27 cellular contexts compared by ENCODE assay signal in the genomic region with DNA sequence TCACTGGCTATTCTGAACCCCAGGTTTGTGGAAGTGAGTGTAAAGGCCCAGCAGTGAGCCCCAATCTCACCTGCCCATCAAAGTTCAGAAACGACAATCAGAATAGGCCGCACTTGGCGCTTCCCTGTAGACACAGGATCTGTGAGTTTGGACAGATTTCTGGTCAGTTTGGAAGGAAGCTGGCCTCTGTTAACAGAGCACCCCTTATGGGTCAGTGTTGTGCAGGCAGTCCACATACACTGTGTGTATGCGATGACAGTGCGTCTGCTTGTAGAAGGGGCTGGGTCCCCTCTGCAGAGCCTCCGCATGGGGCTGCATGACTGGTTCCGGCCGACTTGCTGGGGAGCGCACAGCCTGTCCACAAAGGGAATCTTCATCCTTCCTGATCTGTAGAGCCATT. TPM values are rescaled to one million over a fixed set of nuclear protein-coding genes. Genes with fewer than 3 reads are reported as not detected.
DNase-seq lines count a peak whose midpoint lies in the region; ATAC-seq, FAIRE-seq and TF ChIP-seq lines count a peak whose summit lies in the region.
"Had no signal": no experiment of that assay in that cellular context is flagged by ENCODE, and none has a peak within 500 bp of the region (broad histone marks: within the 10 kb centered on the region; RNA-seq: fewer than 3 reads in every experiment).

No MANE protein-coding gene starts in this region.

- intact Hi-C loops in HepG2 (cut with micrococcal nuclease; ENCODE audit: unreplicated experiment) = no loop called here
- intact Hi-C loops in right lobe of liver (cut with DNase I) = no loop called here
- intact Hi-C loops in left lung (cut with DNase I) = no loop called here

- peaks cover 73% of the 10 kb centered on the region for H3K4me1 ChIP-seq in HepG2 (ENCODE audit: insufficient read depth, low read length)
- H3K4me1 ChIP-seq in right lobe of liver = peaks cover 0 to 53% (median 26%) of the 10 kb centered on the region in 4 donors
- peaks cover 7% of the 10 kb centered on the region for H3K4me1 ChIP-seq in mesenchymal stem cell (ENCODE audit: control insufficient read depth, insufficient read depth, low read depth, low read length)
- peaks cover 0 to 7% of the 10 kb centered on the region in 2 experiments for H3K4me1 ChIP-seq in trophoblast cell (ENCODE audit: control insufficient read depth in 1 of 2, insufficient read depth in 2 of 2, low read length in 2 of 2)
- peaks cover 3 to 19% of the 10 kb centered on the region in 2 donors for H3K4me1 ChIP-seq in left lung
- H3K4me1 ChIP-seq: BE2C had no signal

- no peak overlapping the region for H3K4me3 ChIP-seq in HepG2 (replicated peaks in 1 of 3; ENCODE audit: insufficient read depth in 1 of 3, low read depth in 2 of 3, low read length in 3 of 3)
- H3K4me3 ChIP-seq in right lobe of liver = no peak overlapping the region
- H3K4me3 ChIP-seq in mesenchymal stem cell (ENCODE audit: insufficient read depth in 1 of 2, low read depth in 1 of 2, low read length in 2 of 2) = no peak overlapping the region
- H3K4me3 ChIP-seq in trophoblast cell (ENCODE audit: low read depth, low read length) = no peak overlapping the region
- no peak overlapping the region for H3K4me3 ChIP-seq in left lung
- H3K4me3 ChIP-seq: BLaER1, GM12878 had no signal

- TF ChIP-seq POLR2A in HepG2 (IDR thresholded peaks at IDR 0.05; ENCODE audit: insufficient read depth in 1 of 2, low read depth in 2 of 2, low read length in 2 of 2) = no peak
- no peak for TF ChIP-seq POLR2A in right lobe of liver (IDR thresholded peaks at IDR 0.05)

- ATAC-seq in HepG2 (no peak), right lobe of liver (no peak), left lung (no peak), HG03025 (IDR thresholded peaks at IDR 0.05; ENCODE audit: low FRiP score, unreplicated experiment) (no peak)
- ATAC-seq: GM12878 had no signal

- no TSS peak for BruUV-seq in HepG2 (replicated peaks; lab: Mats Ljungman, UMichigan)

- peaks cover 8% of the 10 kb centered on the region for H3K79me1 ChIP-seq in mesenchymal stem cell (replicated peaks; ENCODE audit: low read length, poor library complexity, severe bottlenecking)
- peaks cover 2% of the 10 kb centered on the region for H3K79me1 ChIP-seq in trophoblast cell (ENCODE audit: low read length)

- CTCF ChIA-PET in HepG2 (lab: Yijun Ruan, JAX; ENCODE audit: low intra/inter-chr PET ratio, low total read pairs) = no interaction called here

- H3K9ac ChIP-seq in HepG2 (ENCODE audit: insufficient read depth, low read depth, low read length) (no peak overlapping the region), mesenchymal stem cell (ENCODE audit: low read length) (no peak overlapping the region), trophoblast cell (ENCODE audit: low read length) (no peak overlapping the region)
- H3K9ac ChIP-seq: BLaER1 had no signal

- POLR2A ChIA-PET in HepG2 (lab: Yijun Ruan, JAX) = interaction anchor here (1.8 to 3.8 kb wide), 2 partner anchors 8 to 25 kb away, joined by 11 to 35 read pairs; no protein-coding TSS in a partner anchor

- H4K20me1 ChIP-seq in HepG2 (ENCODE audit: insufficient read depth, low read length) = no peaks in the 10 kb centered on the region; the same call in 1 of the 2 replicates

- no peak overlapping the region for H3K18ac ChIP-seq in mesenchymal stem cell (ENCODE audit: low read depth in 1 of 2, low read length in 2 of 2)
- H3K18ac ChIP-seq in trophoblast cell (ENCODE audit: low read length) = no peak overlapping the region

- H4K8ac ChIP-seq in mesenchymal stem cell (ENCODE audit: low read length) (no peak overlapping the region), trophoblast cell (ENCODE audit: low read depth, low read length) (peak overlapping the region; percentile 7)

- no peaks in the 10 kb centered on the region for H3K36me3 ChIP-seq in HepG2 (replicated peaks in 1 of 2; ENCODE audit: control insufficient read depth in 1 of 2, insufficient read depth in 2 of 2, low read length in 2 of 2)
- no peaks in the 10 kb centered on the region for H3K36me3 ChIP-seq in right lobe of liver
- no peaks in the 10 kb centered on the region for H3K36me3 ChIP-seq in mesenchymal stem cell (ENCODE audit: control insufficient read depth in 1 of 2, insufficient read depth in 2 of 2, low read depth in 1 of 2, low read length in 2 of 2)
- no peaks in the 10 kb centered on the region for H3K36me3 ChIP-seq in trophoblast cell (ENCODE audit: control insufficient read depth in 1 of 2, insufficient read depth in 2 of 2, low read length in 2 of 2)
- no peaks in the 10 kb centered on the region for H3K36me3 ChIP-seq in left lung
- H3K36me3 ChIP-seq: BE2C, BLaER1 had no signal

- no peak overlapping the region for H2BK120ac ChIP-seq in mesenchymal stem cell (ENCODE audit: low read depth, low read length)
- H2BK120ac ChIP-seq in trophoblast cell (ENCODE audit: insufficient read depth, low read length, poor library complexity) = no peak overlapping the region

- H4K12ac ChIP-seq in trophoblast cell (ENCODE audit: low read depth, low read length) = no peak overlapping the region

- H3K27me3 ChIP-seq in HepG2 (ENCODE audit: control insufficient read depth in 1 of 2, insufficient read depth in 2 of 2, low read length in 2 of 2) (no peaks in the 10 kb centered on the region; a peak in 1 of 5 replicates), right lobe of liver (no peaks in the 10 kb centered on the region), mesenchymal stem cell (ENCODE audit: control insufficient read depth in 1 of 2, insufficient read depth in 1 of 2, low read length in 2 of 2) (peaks cover 5 to 9% of the 10 kb centered on the region in 2 experiments), trophoblast cell (ENCODE audit: insufficient read depth, low read length) (no peaks in the 10 kb centered on the region), left lung (no peaks in the 10 kb centered on the region)
- H3K27me3 ChIP-seq: BE2C had no signal

- in situ Hi-C loops in HepG2 (cut with HindIII; ENCODE audit: extremely low pct_ligation_motif_present, low pct_unique_long_range_greater_than_20kb) = no loop called here

- no peak for TF ChIP-seq RAD21 in HepG2 (CRISPR knock-in tag; IDR thresholded peaks at IDR 0.05)

- H3K27ac ChIP-seq in HepG2 (ENCODE audit: extremely low read length, insufficient read depth, low read length) (peak overlapping the region; percentile 93), right lobe of liver (peak overlapping the region in 1 of 3 donors; percentile 87), mesenchymal stem cell (ENCODE audit: low read length, poor library complexity, severe bottlenecking) (no peak overlapping the region), trophoblast cell (ENCODE audit: low read depth, low read length) (no peak overlapping the region), left lung (no peak overlapping the region)
- H3K27ac ChIP-seq: BLaER1 had no signal

- H3K23ac ChIP-seq in mesenchymal stem cell (ENCODE audit: low read length in 2 of 2) (no peak overlapping the region), trophoblast cell (ENCODE audit: low read length) (no peak overlapping the region)

- H3K79me2 ChIP-seq in HepG2 (ENCODE audit: insufficient read depth, low read length) = peaks cover 21% of the 10 kb centered on the region
- no peaks in the 10 kb centered on the region for H3K79me2 ChIP-seq in trophoblast cell (ENCODE audit: control insufficient read depth, insufficient read depth, low read length, poor library complexity)

- H3K9me3 ChIP-seq in HepG2 (ENCODE audit: low read length) (no peaks in the 10 kb centered on the region), right lobe of liver (no peaks in the 10 kb centered on the region), mesenchymal stem cell (ENCODE audit: control insufficient read depth, low read length) (no peaks in the 10 kb centered on the region), trophoblast cell (ENCODE audit: insufficient read depth, low read depth, low read length) (no peaks in the 10 kb centered on the region), left lung (no peaks in the 10 kb centered on the region)
- H3K9me3 ChIP-seq: BE2C, BLaER1 had no signal

- no peak overlapping the region for H2BK15ac ChIP-seq in mesenchymal stem cell (ENCODE audit: low read depth, poor library complexity, severe bottlenecking)

- H3K14ac ChIP-seq in mesenchymal stem cell (ENCODE audit: low read length in 2 of 2) (no peak overlapping the region), trophoblast cell (ENCODE audit: low read length) (no peak overlapping the region)

- H3K4ac ChIP-seq in mesenchymal stem cell (ENCODE audit: low read depth in 1 of 2, low read length in 2 of 2) (no peak overlapping the region), trophoblast cell (ENCODE audit: low read depth, low read length) (no peak overlapping the region)

- H2AFZ ChIP-seq in HepG2 (ENCODE audit: low read length) (no peak overlapping the region), mesenchymal stem cell (ENCODE audit: low read depth, low read length) (peak overlapping the region; percentile 21), trophoblast cell (ENCODE audit: insufficient read depth, low read length, poor library complexity) (no peak overlapping the region)

- TF ChIP-seq EP300 in HepG2 (IDR thresholded peaks at IDR 0.05; ENCODE audit: low read depth in 2 of 2, low read length in 2 of 2) (no peak), HepG2 (CRISPR knock-in tag; IDR thresholded peaks at IDR 0.05; ENCODE audit: borderline replicate concordance) (0 out of 2 replicates have a peak, but pooled peaks have one; percentile 35)

- FAIRE-seq in HepG2 (lab: Jason Lieb, UNC) = no peak
- FAIRE-seq: A204.1, GM12878, GM12892, GM18507 had no signal

- H2BK5ac ChIP-seq in mesenchymal stem cell (ENCODE audit: low read depth, low read length, poor library complexity, severe bottlenecking) (no peak overlapping the region), trophoblast cell (ENCODE audit: low read depth, low read length, poor library complexity) (no peak overlapping the region)

- WGBS in HepG2 (ENCODE audit: low lambda C conversion rate) = 89% methylated on average over 9 of the region's 9 CpGs
- 92% methylated on average over 3 of the region's 9 CpGs for WGBS in right lobe of liver (ENCODE audit: insufficient coverage, low coverage, low lambda C conversion rate, missing lambda C conversion rate)
- 93% methylated on average over 9 of the region's 9 CpGs for WGBS in mesenchymal stem cell
- WGBS in trophoblast cell (ENCODE audit: extremely low coverage, insufficient coverage, insufficient read length) = no CpG with 5 or more reads among the region's 9 CpGs

- H3K4me2 ChIP-seq in HepG2 (ENCODE audit: low read depth, low read length) (peak overlapping the region; percentile 13; the same call in 1 of the 2 replicates), mesenchymal stem cell (ENCODE audit: low read length, poor library complexity, severe bottlenecking) (no peak overlapping the region), trophoblast cell (ENCODE audit: low read length) (no peak overlapping the region)
- H3K4me2 ChIP-seq: BLaER1 had no signal

- H4K91ac ChIP-seq in mesenchymal stem cell (ENCODE audit: low read length) (no peak overlapping the region), trophoblast cell (ENCODE audit: low read depth, low read length) (no peak overlapping the region)

- TF ChIP-seq CTCF in HepG2 (CRISPR knock-in tag; IDR thresholded peaks at IDR 0.05) (no peak), right lobe of liver (IDR thresholded peaks at IDR 0.05) (no peak), left lung (IDR thresholded peaks at IDR 0.05) (no peak)

- H2BK12ac ChIP-seq in mesenchymal stem cell (ENCODE audit: low read length in 2 of 2) = no peak overlapping the region
- no peak overlapping the region for H2BK12ac ChIP-seq in trophoblast cell (ENCODE audit: low read length)

- no peak for DNase-seq in HepG2 (ENCODE audit: low spot score)
- no peak for DNase-seq in right lobe of liver
- DNase-seq in mesenchymal stem cell = no peak
- DNase-seq in trophoblast cell = no peak
- DNase-seq in NCI-H524 treated with DMSO at 0.1 percent for 48 hours (lab: John Stamatoyannopoulos, UW) = no peak
- DNase-seq in left lung = no peak
- DNase-seq: 8988T; ACHN; BE2C; C1 segment of cervical spinal cord; CD4-positive, alpha-beta memory T cell; CD4-positive, CD25-positive, alpha-beta regulatory T cell; CD8-positive, alpha-beta memory T cell; COR-L47; DMS 273 treated with DMSO at 0.1 percent for 48 hours; DMS153; DMS53; DMS79; DND-41; EL; GDM1 had no signal

- H2AK5ac ChIP-seq in mesenchymal stem cell (ENCODE audit: low read length, severe bottlenecking) = no peak overlapping the region
- H2AK5ac ChIP-seq in trophoblast cell (ENCODE audit: low read length) = no peak overlapping the region

RNA-seq across cellular contexts. Expression of gene MPC1, which starts 3.4 kb away (rescaled TPM):
- total RNA-seq in HepG2 (2016; rRNA removed; fragmentation: Illumina TruSeq; extraction: Trizol) = 214 and 289 TPM in 2 replicates
- 81.3 and 95.3 TPM in 2 replicates for total RNA-seq in HepG2 (2016; cell fraction: cytosol; rRNA removed; fragmentation: Illumina TruSeq; extraction: Trizol; ENCODE audit: low read depth)
- 218 and 286 TPM in 2 replicates for total RNA-seq in HepG2 (2016; cell fraction: insoluble cytoplasmic fraction; rRNA removed; fragmentation: Illumina TruSeq; extraction: Trizol)
- 145 and 164 TPM in 2 replicates for total RNA-seq in HepG2 (2016; cell fraction: membrane; rRNA removed; fragmentation: Illumina TruSeq; extraction: Trizol)
- 93.1 and 102 TPM in 2 replicates for total RNA-seq in HepG2 (2016; cell fraction: nucleus; rRNA removed; fragmentation: Illumina TruSeq; extraction: Trizol)
- 168 and 189 TPM in 2 replicates for polyA plus RNA-seq in HepG2 (2011; rRNA removed)
- polyA plus RNA-seq in HepG2 (2011; cell fraction: cytosol; rRNA removed) = 191 and 239 TPM in 2 replicates
- 59.3 and 82.2 TPM in 2 replicates for polyA plus RNA-seq in HepG2 (2011; cell fraction: nucleus; rRNA removed)
- 136 and 137 TPM in 2 replicates for polyA plus RNA-seq in HepG2 (2012)
- 98.8 and 128 TPM in 2 replicates for polyA plus RNA-seq in HepG2 (2016; cell fraction: cytosol; fragmentation: Illumina TruSeq; extraction: Trizol; ENCODE audit: low read depth)
- polyA plus RNA-seq in HepG2 (2016; cell fraction: insoluble cytoplasmic fraction; fragmentation: Illumina TruSeq; extraction: Trizol; ENCODE audit: low read depth) = 328 and 353 TPM in 2 replicates
- 150 and 186 TPM in 2 replicates for polyA plus RNA-seq in HepG2 (2016; cell fraction: membrane; fragmentation: Illumina TruSeq; extraction: Trizol; ENCODE audit: low read depth)
- polyA plus RNA-seq in HepG2 (2016; cell fraction: nucleus; fragmentation: Illumina TruSeq; extraction: Trizol; ENCODE audit: insufficient read depth, low read depth) = 207 and 211 TPM in 2 replicates
- polyA minus RNA-seq in HepG2 (2011; rRNA and poly(A)+ RNA removed; ENCODE audit: low replicate concordance) = 5.6 and 40.9 TPM in 2 replicates
- 51.6 and 57.8 TPM in 2 replicates for polyA minus RNA-seq in HepG2 (2011; cell fraction: cytosol; rRNA and poly(A)+ RNA removed)
- 27.4 and 41.9 TPM in 2 replicates for polyA minus RNA-seq in HepG2 (2011; cell fraction: nucleus; rRNA and poly(A)+ RNA removed)
- 100 to 1,000 TPM; 102 to 298 (median 180) TPM for total RNA-seq in right lobe of liver
- 37.8 TPM for polyA plus RNA-seq in mesenchymal stem cell (2013, experiment 1 of 2)
- polyA plus RNA-seq in mesenchymal stem cell (2013, experiment 2 of 2) = 40.1 TPM
- 37.3 and 39.8 TPM in 2 replicates for polyA plus RNA-seq in trophoblast cell (2013)
- total RNA-seq in left lung = 10 to 100 TPM; 51.4 to 56.7 TPM

RNA-seq across cellular contexts. Expression of gene SFT2D1, which starts 43.8 kb away (rescaled TPM):
- total RNA-seq in HepG2 (2016; rRNA removed; fragmentation: Illumina TruSeq; extraction: Trizol) (90.7 and 115 TPM in 2 replicates), right lobe of liver (10 to 100 TPM in 5 of 6 experiments, 1 to 10 TPM in 1; 6.7 to 14.0 (median 12.8) TPM), left lung (10 to 100 TPM; 51.0 to 63.8 TPM)
- total RNA-seq in HepG2 (2016; cell fraction: cytosol; rRNA removed; fragmentation: Illumina TruSeq; extraction: Trizol; ENCODE audit: low read depth) = 57.6 and 70.5 TPM in 2 replicates
- total RNA-seq in HepG2 (2016; cell fraction: insoluble cytoplasmic fraction; rRNA removed; fragmentation: Illumina TruSeq; extraction: Trizol) = 91.5 and 114 TPM in 2 replicates
- total RNA-seq in HepG2 (2016; cell fraction: membrane; rRNA removed; fragmentation: Illumina TruSeq; extraction: Trizol) = 89.7 and 105 TPM in 2 replicates
- total RNA-seq in HepG2 (2016; cell fraction: nucleus; rRNA removed; fragmentation: Illumina TruSeq; extraction: Trizol) = 87.1 and 96.7 TPM in 2 replicates
- 127 and 147 TPM in 2 replicates for polyA plus RNA-seq in HepG2 (2011; rRNA removed)
- polyA plus RNA-seq in HepG2 (2011; cell fraction: cytosol; rRNA removed) = 78.9 and 125 TPM in 2 replicates
- 56.7 and 94.6 TPM in 2 replicates for polyA plus RNA-seq in HepG2 (2011; cell fraction: nucleus; rRNA removed)
- polyA plus RNA-seq in HepG2 (2012) = 100 and 109 TPM in 2 replicates
- 67.5 and 94.2 TPM in 2 replicates for polyA plus RNA-seq in HepG2 (2016; cell fraction: cytosol; fragmentation: Illumina TruSeq; extraction: Trizol; ENCODE audit: low read depth)
- 112 and 116 TPM in 2 replicates for polyA plus RNA-seq in HepG2 (2016; cell fraction: insoluble cytoplasmic fraction; fragmentation: Illumina TruSeq; extraction: Trizol; ENCODE audit: low read depth)
- 96.5 and 108 TPM in 2 replicates for polyA plus RNA-seq in HepG2 (2016; cell fraction: membrane; fragmentation: Illumina TruSeq; extraction: Trizol; ENCODE audit: low read depth)
- 168 and 175 TPM in 2 replicates for polyA plus RNA-seq in HepG2 (2016; cell fraction: nucleus; fragmentation: Illumina TruSeq; extraction: Trizol; ENCODE audit: insufficient read depth, low read depth)
- polyA minus RNA-seq in HepG2 (2011; rRNA and poly(A)+ RNA removed; ENCODE audit: low replicate concordance) = 13.9 and 35.5 TPM in 2 replicates
- polyA minus RNA-seq in HepG2 (2011; cell fraction: cytosol; rRNA and poly(A)+ RNA removed) = 26.1 and 26.7 TPM in 2 replicates
- polyA minus RNA-seq in HepG2 (2011; cell fraction: nucleus; rRNA and poly(A)+ RNA removed) = 65.1 and 95.4 TPM in 2 replicates
- polyA plus RNA-seq in mesenchymal stem cell (2013, experiment 1 of 2) = 57.5 TPM
- polyA plus RNA-seq in mesenchymal stem cell (2013, experiment 2 of 2) = 62.7 TPM
- polyA plus RNA-seq in trophoblast cell (2013) = 65.4 and 66.9 TPM in 2 replicates
